In genomic region chr3:30352919-30353318, GRCh38 we compare ENCODE assay signal across 2 cellular contexts.
TF ChIP-seq lines count a peak whose summit lies in the region.

No MANE protein-coding gene starts in this region.

TF ChIP-seq in SK-N-SH, 30 proteins besides CTCF, POLR2A, EP300 and RAD21 (continued from another document):
- TF ChIP-seq IRF3 (IDR thresholded peaks at IDR 0.05; ENCODE audit: low read depth, low read length) (no peak), RXRA (IDR thresholded peaks at IDR 0.05; ENCODE audit: borderline replicate concordance, low read depth) (no peak), MEF2A (IDR thresholded peaks at IDR 0.05; ENCODE audit: borderline replicate concordance, low read depth) (no peak), POLR2AphosphoS5 (IDR thresholded peaks at IDR 0.05; ENCODE audit: low read depth, low read length) (no peak)

TF ChIP-seq in SK-N-SH treated with all-trans-retinoic acid at 6 μM for 48 hours, 23 proteins besides CTCF, POLR2A, EP300 and RAD21 (continued from another document):
- TF ChIP-seq TSHZ2 (CRISPR knock-in tag; IDR thresholded peaks at IDR 0.05) (no peak), PPARA (CRISPR knock-in tag; IDR thresholded peaks at IDR 0.05; ENCODE audit: borderline replicate concordance) (no peak), OSR1 (CRISPR knock-in tag; IDR thresholded peaks at IDR 0.05) (no peak), POU6F1 (CRISPR knock-in tag; IDR thresholded peaks at IDR 0.05; ENCODE audit: borderline replicate concordance, low read depth) (no peak)
